In genomic region chr6:134908906-134909516, GRCh38 we compare ENCODE assay signal across 9 cellular contexts. TPM values are rescaled to one million over a fixed set of nuclear protein-coding genes. Genes with fewer than 3 reads are reported as not detected.
A peak's percentile ranks its signal among the peaks of the same experiment; 100 is the strongest.
DNase-seq lines count a peak whose midpoint lies in the region; ATAC-seq, FAIRE-seq and TF ChIP-seq lines count a peak whose summit lies in the region.
"Had no signal": no experiment of that assay in that cellular context is flagged by ENCODE, and none has a peak within 500 bp of the region (broad histone marks: within the 10 kb centered on the region; RNA-seq: fewer than 3 reads in every experiment).

No MANE protein-coding gene starts in this region.

- peak; percentile 99 for FAIRE-seq in keratinocyte (lab: Jason Lieb, UNC)

- no peak overlapping the region for H3K27ac Mint-ChIP-seq in activated CD8-positive, alpha-beta memory T cell treated with anti-CD3 and anti-CD28 coated beads, Interleukin-2, amount 10 ng/mL, durations not matched to agents 7 days and 5 days

- H3K79me2 ChIP-seq in keratinocyte (ENCODE audit: control insufficient read depth, insufficient read depth, low read length) = no peaks in the 10 kb centered on the region

- no peak overlapping the region for H3K4me3 Mint-ChIP-seq in activated CD8-positive, alpha-beta memory T cell treated with anti-CD3 and anti-CD28 coated beads, Interleukin-2, amount 10 ng/mL, durations not matched to agents 7 days and 5 days

- CTCF ChIA-PET in activated CD8-positive, alpha-beta memory T cell treated with anti-CD3 and anti-CD28 coated beads, Interleukin-2, amount 10 ng/mL, durations not matched to agents 7 days and 5 days (lab: Charles Lee) = interaction anchor here (1.8 kb wide), 1 partner anchor 32 kb away, joined by 4 read pairs; no protein-coding TSS in a partner anchor

- H3K27ac ChIP-seq in keratinocyte (ENCODE audit: control insufficient read depth, insufficient read depth, low read length) (peak overlapping the region; percentile 92), testis (no peak overlapping the region)

- no peak for DNase-seq in activated CD8-positive, alpha-beta memory T cell treated with anti-CD3 and anti-CD28 coated beads, Interleukin-2, amount 10 ng/mL, durations not matched to agents 7 days and 5 days
- no peak for DNase-seq in activated CD8-positive, alpha-beta memory T cell treated with anti-CD3 and anti-CD28 coated beads, Interleukin-2, amount 50 U/mL, for 48 hours
- DNase-seq in anterior cingulate cortex (lab: John Stamatoyannopoulos, UW) (peak in 52 of 58 donors; percentile 7 to 82 (median 52)), keratinocyte (ENCODE audit: low read depth, low spot score) (peak; percentile 97), testis (peak; percentile 68), NCI-H1105 (lab: John Stamatoyannopoulos, UW) (no peak)
- DNase-seq: DND-41 had no signal

- H3K9me1 ChIP-seq in keratinocyte (ENCODE audit: control insufficient read depth, extremely low read depth, insufficient read depth, low read length) = no peaks in the 10 kb centered on the region

- no peaks in the 10 kb centered on the region for H3K36me3 Mint-ChIP-seq in activated CD8-positive, alpha-beta memory T cell treated with anti-CD3 and anti-CD28 coated beads, Interleukin-2, amount 10 ng/mL, durations not matched to agents 7 days and 5 days

- H3K9ac ChIP-seq in keratinocyte (ENCODE audit: control insufficient read depth, extremely low read depth, insufficient read depth, low read length) = peak overlapping the region; percentile 71

- TF ChIP-seq POLR2A in testis (IDR thresholded peaks at IDR 0.05) = no peak

- intact Hi-C loops in testis (cut with DNase I; ENCODE audit: low total_unique reads) = no loop called here

- H3K9me3 Mint-ChIP-seq in activated CD8-positive, alpha-beta memory T cell treated with anti-CD3 and anti-CD28 coated beads, Interleukin-2, amount 10 ng/mL, durations not matched to agents 7 days and 5 days (ENCODE audit: low read depth) = no peaks in the 10 kb centered on the region

- H3K9me3 ChIP-seq in keratinocyte (ENCODE audit: control insufficient read depth, low read depth, low read length) = no peaks in the 10 kb centered on the region
- no peaks in the 10 kb centered on the region for H3K9me3 ChIP-seq in testis

- no peaks in the 10 kb centered on the region for H3K4me1 Mint-ChIP-seq in activated CD8-positive, alpha-beta memory T cell treated with anti-CD3 and anti-CD28 coated beads, Interleukin-2, amount 10 ng/mL, durations not matched to agents 7 days and 5 days

- ATAC-seq in activated CD8-positive, alpha-beta memory T cell treated with anti-CD3 and anti-CD28 coated beads, Interleukin-2, amount 10 ng/mL, durations not matched to agents 7 days and 5 days = peak; percentile 51
- ATAC-seq in HG03175 (IDR thresholded peaks at IDR 0.05; ENCODE audit: unreplicated experiment) (no peak), HG03095 (IDR thresholded peaks at IDR 0.05; ENCODE audit: unreplicated experiment) (no peak)

- 30% methylated on average over 12 of the region's 12 CpGs for WGBS in testis, 2 donors

- H4K20me1 ChIP-seq in keratinocyte (ENCODE audit: control insufficient read depth, extremely low read depth, insufficient read depth, low read length) = no peaks in the 10 kb centered on the region

- H3K27me3 ChIP-seq in keratinocyte (ENCODE audit: control insufficient read depth, extremely low read depth, insufficient read depth, low read length) = no peaks in the 10 kb centered on the region
- no peaks in the 10 kb centered on the region for H3K27me3 ChIP-seq in testis

- H3K4me1 ChIP-seq in keratinocyte (ENCODE audit: control insufficient read depth, extremely low read depth, insufficient read depth, low read length) (peaks cover 43% of the 10 kb centered on the region), testis (no peaks in the 10 kb centered on the region)

- no peak overlapping the region for H2AFZ ChIP-seq in keratinocyte (ENCODE audit: control insufficient read depth, low read length)

- dilution Hi-C loops in keratinocyte (cut with MboI; ENCODE audit: extremely low pct_ligation_motif_present, low sequenced_read_pairs) = no loop called here

- no peak for TF ChIP-seq CTCF in keratinocyte (optimal IDR thresholded peaks at IDR 0.05 in 1 of 3, IDR thresholded peaks at IDR 0.05 in 1 of 3, conservative IDR thresholded peaks at IDR 0.05 in 1 of 3; ENCODE audit: extremely low read depth in 1 of 3, insufficient read depth in 2 of 3, low read length in 3 of 3)
- TF ChIP-seq CTCF in testis (IDR thresholded peaks at IDR 0.05) = no peak

- H3K36me3 ChIP-seq in keratinocyte (ENCODE audit: control insufficient read depth in 2 of 2, extremely low read depth in 1 of 2, insufficient read depth in 2 of 2, low read length in 2 of 2) = no peaks in the 10 kb centered on the region
- no peaks in the 10 kb centered on the region for H3K36me3 ChIP-seq in testis (ENCODE audit: low read depth, missing control alignments)

- peaks cover 17% of the 10 kb centered on the region for H3K27me3 Mint-ChIP-seq in activated CD8-positive, alpha-beta memory T cell treated with anti-CD3 and anti-CD28 coated beads, Interleukin-2, amount 10 ng/mL, durations not matched to agents 7 days and 5 days

- H3K4me3 ChIP-seq in keratinocyte (ENCODE audit: control insufficient read depth in 2 of 3, extremely low read depth in 1 of 3, insufficient read depth in 2 of 3, low read depth in 1 of 3, low read length in 3 of 3) (no peak overlapping the region), testis (no peak overlapping the region)

- H3K4me2 ChIP-seq in keratinocyte (ENCODE audit: control insufficient read depth, extremely low read depth, insufficient read depth, low read depth, low read length) = peak overlapping the region; percentile 72

RNA-seq across cellular contexts. Expression of gene ALDH8A1, which starts 40.9 kb away (rescaled TPM):
- total RNA-seq in activated CD8-positive, alpha-beta memory T cell treated with anti-CD3 and anti-CD28 coated beads, Interleukin-2, amount 10 ng/mL, durations not matched to agents 7 days and 5 days = 1 to 10 TPM in 1 of 2 experiments, under 1 TPM in 1; 0.84 to 2.5 TPM
- 0.15 to 0.66 TPM (median 0.62 TPM) in 3 replicates for polyA plus RNA-seq in keratinocyte
- 0.69 TPM for polyA plus RNA-seq in keratinocyte (2011; ENCODE audit: low read depth)
- polyA plus RNA-seq in keratinocyte (2011; cell fraction: cytosol; rRNA removed) = 0.13 and 0.21 TPM in 2 replicates
- 2.2 and 3.7 TPM in 2 replicates for polyA plus RNA-seq in keratinocyte (2011; cell fraction: nucleus; rRNA removed)
- 0.08 and 2.6 TPM in 2 replicates for polyA plus RNA-seq in keratinocyte (2012; ENCODE audit: low replicate concordance)
- polyA minus RNA-seq in keratinocyte = 0.69 to 8.5 TPM (median 1.7 TPM) in 3 replicates
- polyA minus RNA-seq in keratinocyte (2011; cell fraction: cytosol; rRNA and poly(A)+ RNA removed) = not detected
- polyA minus RNA-seq in keratinocyte (2011; cell fraction: nucleus; rRNA and poly(A)+ RNA removed) = 9.6 and 10.5 TPM in 2 replicates
- total RNA-seq in testis = 1 to 10 TPM in 1 of 2 donors, under 1 TPM in 1; 0.87 to 4.9 TPM
- polyA plus RNA-seq in testis (ENCODE audit: insufficient read depth, low read depth, low replicate concordance) = 0.38 TPM

Comparison
In these comparisons a context has a peak if more than half of its experiments do, and no peak if none do; other contexts are left out.
1. DNase-seq: peak in anterior cingulate cortex (52 of 58), keratinocyte (single experiment) and testis (single experiment); none in activated CD8-positive, alpha-beta memory T cell treated with anti-CD3 and anti-CD28 coated beads, Interleukin-2, amount 10 ng/mL, durations not matched to agents 7 days and 5 days (single experiment), activated CD8-positive, alpha-beta memory T cell treated with anti-CD3 and anti-CD28 coated beads, Interleukin-2, amount 50 U/mL, for 48 hours (single experiment) and NCI-H1105 (single experiment).